2 cellular contexts compared by ENCODE assay signal in the genomic region with DNA sequence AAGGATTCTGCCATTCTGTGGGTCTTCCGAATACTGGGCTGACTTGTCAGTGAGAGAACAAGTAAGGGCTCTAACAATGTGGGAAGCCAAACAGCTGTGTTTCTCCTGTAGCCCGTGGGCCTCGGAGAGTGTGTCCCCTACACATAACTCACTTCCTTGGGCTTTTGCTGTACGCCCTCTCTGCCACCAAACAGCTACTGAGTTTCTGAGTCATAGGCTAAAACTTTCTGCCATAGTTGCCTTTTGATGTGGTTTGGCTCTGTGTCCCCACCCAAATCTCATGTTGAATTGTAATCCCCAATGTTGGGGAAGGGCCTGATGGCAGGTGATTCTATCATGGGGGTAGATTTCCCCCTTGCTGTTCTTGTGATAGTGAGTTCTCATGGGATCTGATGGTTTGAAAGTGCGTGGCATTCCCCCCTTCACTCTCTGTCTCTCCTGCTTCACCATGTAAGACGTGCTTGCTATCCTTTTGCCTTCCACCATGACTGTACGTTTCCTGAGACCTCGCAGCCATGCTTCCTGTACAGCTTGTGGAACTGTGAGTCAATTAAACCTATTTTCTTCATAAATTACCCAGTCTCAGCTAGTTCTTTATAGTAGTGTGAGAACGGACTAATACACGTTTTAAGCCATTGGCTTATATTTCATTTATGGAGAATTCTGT.
TF ChIP-seq lines count a peak whose summit lies in the region.

No MANE protein-coding gene starts in this region.

TF ChIP-seq in HepG2, 621 proteins besides CTCF, POLR2A, EP300 and RAD21 (continued from another document):
- TF ChIP-seq ZNF431 (CRISPR knock-in tag; IDR thresholded peaks at IDR 0.05; ENCODE audit: borderline replicate concordance, low read depth), result peak; percentile 50; the same call in 1 of the 2 replicates

TF ChIP-seq in H1, 55 proteins besides CTCF, POLR2A, EP300 and RAD21 (continued from another document):
- TF ChIP-seq SIN3A (conservative IDR thresholded peaks at IDR 0.05 in 1 of 2, IDR thresholded peaks at IDR 0.05 in 1 of 2; ENCODE audit: low read depth in 1 of 2, low read length in 2 of 2) (no peak), NRF1 (IDR thresholded peaks at IDR 0.05; ENCODE audit: low read depth, low read length) (no peak), TBP (IDR thresholded peaks at IDR 0.05; ENCODE audit: low read depth, low read length) (no peak), KDM1A (IDR thresholded peaks at IDR 0.05; ENCODE audit: borderline replicate concordance, low read length) (no peak), ASH2L (IDR thresholded peaks at IDR 0.05; ENCODE audit: low read length) (no peak), HDAC2 (IDR thresholded peaks at IDR 0.05; ENCODE audit: borderline replicate concordance in 1 of 2, low read depth in 2 of 2, low read length in 2 of 2) (no peak), MAFK (IDR thresholded peaks at IDR 0.05; ENCODE audit: low read depth, low read length) (no peak), SUZ12 (IDR thresholded peaks at IDR 0.05; ENCODE audit: low read length) (no peak), SP1 (IDR thresholded peaks at IDR 0.05; ENCODE audit: low read depth, low read length) (no peak)
- TF ChIP-seq, protein P1, sequence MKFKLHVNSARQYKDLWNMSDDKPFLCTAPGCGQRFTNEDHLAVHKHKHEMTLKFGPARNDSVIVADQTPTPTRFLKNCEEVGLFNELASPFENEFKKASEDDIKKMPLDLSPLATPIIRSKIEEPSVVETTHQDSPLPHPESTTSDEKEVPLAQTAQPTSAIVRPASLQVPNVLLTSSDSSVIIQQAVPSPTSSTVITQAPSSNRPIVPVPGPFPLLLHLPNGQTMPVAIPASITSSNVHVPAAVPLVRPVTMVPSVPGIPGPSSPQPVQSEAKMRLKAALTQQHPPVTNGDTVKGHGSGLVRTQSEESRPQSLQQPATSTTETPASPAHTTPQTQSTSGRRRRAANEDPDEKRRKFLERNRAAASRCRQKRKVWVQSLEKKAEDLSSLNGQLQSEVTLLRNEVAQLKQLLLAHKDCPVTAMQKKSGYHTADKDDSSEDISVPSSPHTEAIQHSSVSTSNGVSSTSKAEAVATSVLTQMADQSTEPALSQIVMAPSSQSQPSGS (IDR thresholded peaks at IDR 0.05; ENCODE audit: low read length), result no peak
- TF ChIP-seq, protein P2, sequence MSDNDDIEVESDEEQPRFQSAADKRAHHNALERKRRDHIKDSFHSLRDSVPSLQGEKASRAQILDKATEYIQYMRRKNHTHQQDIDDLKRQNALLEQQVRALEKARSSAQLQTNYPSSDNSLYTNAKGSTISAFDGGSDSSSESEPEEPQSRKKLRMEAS (IDR thresholded peaks at IDR 0.05), result no peak
TF ChIP-seq in H1: peak in this region for 0.
